In genomic region chr2:95389256-95390119, GRCh38 we compare ENCODE assay signal across 8 cellular contexts. TPM values are rescaled to one million over a fixed set of nuclear protein-coding genes. Genes with fewer than 3 reads are reported as not detected.
A peak's percentile ranks its signal among the peaks of the same experiment; 100 is the strongest.
DNase-seq lines count a peak whose midpoint lies in the region; ATAC-seq, FAIRE-seq and TF ChIP-seq lines count a peak whose summit lies in the region.

No MANE protein-coding gene starts in this region.

- no peaks in the 10 kb centered on the region for H3K27me3 ChIP-seq in vagina

- H3K9me3 Mint-ChIP-seq in activated T-cell treated with anti-CD3 and anti-CD28 coated beads, Interleukin-2, amount 50 U/mL, for 4 hours = no peaks in the 10 kb centered on the region

- TF ChIP-seq CTCF in vagina (IDR thresholded peaks at IDR 0.05) = peak in 2 of 3 experiments; percentile 68 to 73

- H3K27me3 Mint-ChIP-seq in activated T-cell treated with anti-CD3 and anti-CD28 coated beads, Interleukin-2, amount 50 U/mL, for 4 hours (ENCODE audit: low read depth) = no peaks in the 10 kb centered on the region

- no peaks in the 10 kb centered on the region for H3K9me3 ChIP-seq in vagina

- H3K4me1 ChIP-seq in vagina = peaks cover 27% of the 10 kb centered on the region

- H3K4me3 Mint-ChIP-seq in activated T-cell treated with anti-CD3 and anti-CD28 coated beads, Interleukin-2, amount 50 U/mL, for 4 hours = no peak overlapping the region

- DNase-seq in GDM1 (lab: John Stamatoyannopoulos, UW) (peak; percentile 15), HCEC 1CT (peak; percentile 69), NCI-H460 (ENCODE audit: extremely low read depth, low read depth) (peak; percentile 40), frontal cortex (ENCODE audit: low spot score in 2 of 2) (peak; percentile 40 to 75), nucleus accumbens (lab: John Stamatoyannopoulos, UW) (peak in 41 of 56 donors; percentile 4 to 74 (median 35)), vagina (ENCODE audit: extremely low spot score in 2 of 2) (no peak)
- DNase-seq in activated T-cell treated with anti-CD3 and anti-CD28 coated beads, Interleukin-2, amount 50 U/mL, for 4 hours = peak; percentile 15

- H3K36me3 Mint-ChIP-seq in activated T-cell treated with anti-CD3 and anti-CD28 coated beads, Interleukin-2, amount 50 U/mL, for 4 hours (ENCODE audit: insufficient read depth) = no peaks in the 10 kb centered on the region

- no peak for TF ChIP-seq POLR2A in vagina (IDR thresholded peaks at IDR 0.05)

- H3K36me3 ChIP-seq in vagina = no peaks in the 10 kb centered on the region

- no peak for FAIRE-seq in frontal cortex (lab: Jason Lieb, UNC)

- intact Hi-C loops in vagina (cut with DNase I) = no loop called here

- H3K27ac ChIP-seq in vagina = no peak overlapping the region

- no peak overlapping the region for H3K4me3 ChIP-seq in vagina

- ATAC-seq in activated T-cell treated with anti-CD3 and anti-CD28 coated beads, Interleukin-2, amount 50 U/mL, for 4 hours = peak; percentile 72 to 79
- ATAC-seq in HG03378 (IDR thresholded peaks at IDR 0.05; ENCODE audit: unreplicated experiment) = no peak

- H3K4me1 Mint-ChIP-seq in activated T-cell treated with anti-CD3 and anti-CD28 coated beads, Interleukin-2, amount 50 U/mL, for 4 hours (ENCODE audit: low read depth) = no peaks in the 10 kb centered on the region

RNA-seq across cellular contexts. Expression of gene FAHD2A, which starts 13.0 kb away (rescaled TPM):
- 35.2 and 35.5 TPM in 2 replicates for total RNA-seq in NCI-H460 (2014; rRNA removed; shearing (Covaris generic))
- polyA plus RNA-seq in NCI-H460 (2014; cell fraction: nucleus; rRNA removed) = 52.8 and 94.0 TPM in 2 replicates
- total RNA-seq in activated T-cell treated with anti-CD3 and anti-CD28 coated beads, Interleukin-2, amount 50 U/mL, for 4 hours = 10 to 100 TPM; 13.9 to 15.8 (median 15.3) TPM
- 5.7 TPM for total RNA-seq in frontal cortex
- 42.0 TPM for total RNA-seq in vagina

Comparison
In these comparisons a context has a peak if more than half of its experiments do, and no peak if none do; other contexts are left out.
1. DNase-seq: peak in GDM1 (single experiment), HCEC 1CT (single experiment), NCI-H460 (single experiment), activated T-cell treated with anti-CD3 and anti-CD28 coated beads, Interleukin-2, amount 50 U/mL, for 4 hours (single experiment), frontal cortex (2 of 2) and nucleus accumbens (41 of 56); none in vagina (0 of 2).